In genomic region chr4:89290727-89291126, GRCh38 we compare ENCODE assay signal across 11 cellular contexts. TPM values are rescaled to one million over a fixed set of nuclear protein-coding genes. Genes with fewer than 3 reads are reported as not detected.
DNase-seq lines count a peak whose midpoint lies in the region; ATAC-seq and TF ChIP-seq lines count a peak whose summit lies in the region.
"Had no signal": no experiment of that assay in that cellular context is flagged by ENCODE, and none has a peak within 500 bp of the region (broad histone marks: within the 10 kb centered on the region; RNA-seq: fewer than 3 reads in every experiment).

No MANE protein-coding gene starts in this region.

- H3K4me1 Mint-ChIP-seq in CD4-positive, CD25-positive, alpha-beta regulatory T cell: peaks cover 48 to 98% (median 87%) of the 10 kb centered on the region in 4 donors
- no peaks in the 10 kb centered on the region for H3K4me1 Mint-ChIP-seq in nephron progenitor cell

- peak overlapping the region; percentile 92 to 96 (median 94) for H3K27ac Mint-ChIP-seq in CD4-positive, CD25-positive, alpha-beta regulatory T cell
- no peak overlapping the region for H3K27ac Mint-ChIP-seq in nephron progenitor cell

- peaks cover 94% of the 10 kb centered on the region for H3K4me1 ChIP-seq in CD4-positive, CD25-positive, alpha-beta regulatory T cell (ENCODE audit: control insufficient read depth, insufficient read depth, low read length, poor library complexity, severe bottlenecking)
- no peaks in the 10 kb centered on the region for H3K4me1 ChIP-seq in SJCRH30

- no peaks in the 10 kb centered on the region for H3K27me3 ChIP-seq in CD4-positive, CD25-positive, alpha-beta regulatory T cell (ENCODE audit: control insufficient read depth, insufficient read depth, low read length)
- H3K27me3 ChIP-seq in SJCRH30: no peaks in the 10 kb centered on the region; the same call in 1 of the 2 replicates

- no peaks in the 10 kb centered on the region for H3K27me3 Mint-ChIP-seq in CD4-positive, CD25-positive, alpha-beta regulatory T cell
- peaks cover 3% of the 10 kb centered on the region for H3K27me3 Mint-ChIP-seq in nephron progenitor cell (ENCODE audit: low read depth, poor library complexity)

- peak overlapping the region; percentile 94 for H3K27ac ChIP-seq in CD4-positive, CD25-positive, alpha-beta regulatory T cell (ENCODE audit: insufficient read depth, low read length, poor library complexity, severe bottlenecking)
- no peak overlapping the region for H3K27ac ChIP-seq in SJCRH30

- peaks cover 5% of the 10 kb centered on the region for H3K36me3 Mint-ChIP-seq in CD4-positive, CD25-positive, alpha-beta regulatory T cell
- H3K36me3 Mint-ChIP-seq in nephron progenitor cell (ENCODE audit: low read depth): no peaks in the 10 kb centered on the region

- peak overlapping the region; percentile 96 for H3K4me3 ChIP-seq in CD4-positive, CD25-positive, alpha-beta regulatory T cell (ENCODE audit: low read depth, low read length)
- no peak overlapping the region for H3K4me3 ChIP-seq in SJCRH30

- DNase-seq in CD4-positive, CD25-positive, alpha-beta regulatory T cell: peak in 2 of 3 donors; percentile 43 to 56
- DNase-seq in RPMI8226: peak; percentile 61
- peak; percentile 69 for DNase-seq in foreskin melanocyte
- no peak for DNase-seq in nephron progenitor cell
- no peak for DNase-seq in HPDE6-E6E7 (ENCODE audit: extremely low spot score)
- no peak for DNase-seq in NCI-H187 (lab: John Stamatoyannopoulos, UW)
- no peak for DNase-seq in SJCRH30
- DNase-seq: activated CD4-positive, CD25-positive, alpha-beta regulatory T cell treated with anti-CD3 and anti-CD28 coated beads, Interleukin-2, amount 50 U/mL, for 72 hours; COR-L47; stimulated activated CD4-positive, alpha-beta T cell treated with anti-CD3 and anti-CD28 coated beads, Interleukin-4, amount 100 ng/mL, for 1 hour had no signal

- peak; percentile 34 to 35 for ATAC-seq in CD4-positive, CD25-positive, alpha-beta regulatory T cell (ENCODE audit: low read depth in 2 of 2)
- peak; percentile 45 for ATAC-seq in HG02588 (IDR thresholded peaks at IDR 0.05; ENCODE audit: unreplicated experiment)

- peak overlapping the region; percentile 80 to 94 (median 82) for H3K4me3 Mint-ChIP-seq in CD4-positive, CD25-positive, alpha-beta regulatory T cell
- H3K4me3 Mint-ChIP-seq in nephron progenitor cell: no peak overlapping the region

- TF ChIP-seq CTCF in nephron progenitor cell (IDR thresholded peaks at IDR 0.05): no peak

- no peaks in the 10 kb centered on the region for H3K9me3 ChIP-seq in CD4-positive, CD25-positive, alpha-beta regulatory T cell (ENCODE audit: control insufficient read depth in 2 of 2, low read length in 2 of 2)
- no peaks in the 10 kb centered on the region for H3K9me3 ChIP-seq in SJCRH30 (replicated peaks)

- H3K9me3 Mint-ChIP-seq in CD4-positive, CD25-positive, alpha-beta regulatory T cell: peaks cover 0 to 2% (median 0%) of the 10 kb centered on the region in 7 donors
- H3K9me3 Mint-ChIP-seq in nephron progenitor cell: peaks cover 8% of the 10 kb centered on the region

- no peaks in the 10 kb centered on the region for H3K36me3 ChIP-seq in CD4-positive, CD25-positive, alpha-beta regulatory T cell (ENCODE audit: control insufficient read depth, insufficient read depth, low read length)
- no peaks in the 10 kb centered on the region for H3K36me3 ChIP-seq in SJCRH30

RNA-seq across cellular contexts. Expression of gene GPRIN3, which starts 16.9 kb away (rescaled TPM):
- 78.9 TPM for total RNA-seq in CD4-positive, CD25-positive, alpha-beta regulatory T cell
- polyA plus RNA-seq in CD4-positive, CD25-positive, alpha-beta regulatory T cell: 10 to 100 TPM; 11.7 to 13.4 (median 12.6) TPM
- 0.08 and 0.12 TPM in 2 replicates for total RNA-seq in SJCRH30 (2014; rRNA removed; shearing (Covaris generic))

Comparison
In these comparisons a context has a peak if more than half of its experiments do, and no peak if none do; other contexts are left out.
1. DNase-seq: peak in CD4-positive, CD25-positive, alpha-beta regulatory T cell (2 of 3), RPMI8226 (single experiment) and foreskin melanocyte (single experiment); none in nephron progenitor cell (single experiment), HPDE6-E6E7 (single experiment), NCI-H187 (0 of 2) and SJCRH30 (0 of 2).
2. RNA of gene GPRIN3, which starts 16.9 kb away (total RNA-seq): 78.9 TPM in CD4-positive, CD25-positive, alpha-beta regulatory T cell (single experiment); 0.08 to 0.12 TPM in SJCRH30; every median in the first group is over 10 times any median in the second.